Comparison of ENCODE assay signal across 8 cellular contexts in the genomic region with DNA sequence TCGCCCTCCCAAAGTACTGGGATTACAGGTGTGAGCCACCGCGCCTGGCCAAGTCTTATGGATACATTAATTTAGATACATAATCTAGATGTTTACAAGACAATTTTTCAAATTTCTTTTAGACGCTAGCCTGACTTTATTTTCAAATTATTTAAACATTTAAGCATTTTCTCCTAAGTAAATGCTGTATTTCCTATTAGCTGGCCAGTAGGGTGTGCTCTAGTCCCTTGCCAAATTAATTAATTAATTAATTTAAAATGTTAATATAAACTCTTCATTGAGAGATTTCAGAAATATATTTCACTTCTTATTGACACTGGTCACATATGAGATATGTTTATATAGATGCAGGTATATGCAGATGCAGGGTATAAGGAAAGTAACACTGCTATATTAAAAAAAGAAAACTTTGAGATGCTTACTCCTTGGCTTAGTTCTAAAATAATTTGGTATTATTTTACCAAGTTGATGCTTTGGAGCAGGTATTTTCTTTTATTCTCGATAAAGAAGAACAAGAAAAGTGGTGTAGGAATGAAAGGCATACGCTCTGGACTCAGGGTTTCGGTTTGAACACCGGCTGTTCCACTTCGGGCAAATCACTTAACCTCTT. TPM values are rescaled to one million over a fixed set of nuclear protein-coding genes. Genes with fewer than 3 reads are reported as not detected.
A peak's percentile ranks its signal among the peaks of the same experiment; 100 is the strongest.
DNase-seq lines count a peak whose midpoint lies in the region; TF ChIP-seq lines count a peak whose summit lies in the region.

No MANE protein-coding gene starts in this region.

- DNase-seq in DMS 273 (lab: John Stamatoyannopoulos, UW; ENCODE audit: unreplicated experiment) (peak; percentile 59), DMS 273 treated with DMSO at 0.1 percent for 48 hours (lab: John Stamatoyannopoulos, UW) (no peak), MM.1S (peak; percentile 23), kidney glomerular epithelial cell (lab: John Stamatoyannopoulos, UW) (peak; percentile 51), SK-N-DZ (ENCODE audit: low spot score) (no peak), islet precursor cell (no peak), Ammon's horn (ENCODE audit: low spot score) (no peak)
- DNase-seq in activated CD4-positive, alpha-beta T cell treated with anti-CD3 and anti-CD28 coated beads, Interleukin-2, amount 50 U/mL, for 1 hour = peak; percentile 24

- H3K4me2 ChIP-seq in MM.1S (ENCODE audit: low read depth, low read length) = no peak overlapping the region

- no peaks in the 10 kb centered on the region for H4K20me1 ChIP-seq in MM.1S (ENCODE audit: insufficient read depth, low read length)

- H2AFZ ChIP-seq in MM.1S (ENCODE audit: low read length) = no peak overlapping the region

- H3K36me3 ChIP-seq in MM.1S (replicated peaks; ENCODE audit: insufficient read depth, low read length) = no peaks in the 10 kb centered on the region

- no peak overlapping the region for H3K27ac ChIP-seq in MM.1S (ENCODE audit: low read length)

- no peaks in the 10 kb centered on the region for H3K79me2 ChIP-seq in MM.1S (ENCODE audit: low read length)

- H3K9ac ChIP-seq in MM.1S (ENCODE audit: low read length) = no peak overlapping the region

- TF ChIP-seq CTCF in MM.1S (IDR thresholded peaks at IDR 0.05; ENCODE audit: low read length) = peak; percentile 26; the same call in 1 of the 2 replicates

- peaks cover 20% of the 10 kb centered on the region for H3K27me3 ChIP-seq in MM.1S (replicated peaks; ENCODE audit: insufficient read depth, low read length)

- no peaks in the 10 kb centered on the region for H3K9me2 ChIP-seq in MM.1S (replicated peaks; ENCODE audit: insufficient read depth, low read length)

- H3K4me1 ChIP-seq in MM.1S (ENCODE audit: low read length) = no peaks in the 10 kb centered on the region

- no peaks in the 10 kb centered on the region for H3K9me3 ChIP-seq in MM.1S (replicated peaks; ENCODE audit: insufficient read depth, low read length)

- H3F3A ChIP-seq in MM.1S (ENCODE audit: insufficient read depth, low read length) = no peaks in the 10 kb centered on the region

- H3K4me3 ChIP-seq in MM.1S (ENCODE audit: low read length) = no peak overlapping the region

RNA-seq across cellular contexts. Expression of gene ERRFI1, which starts 5.2 kb away (rescaled TPM):
- 6.2 and 6.5 TPM in 2 replicates for polyA plus RNA-seq in SK-N-DZ (2014; cell fraction: cytosol; rRNA removed)
- 4.8 and 7.1 TPM in 2 replicates for polyA plus RNA-seq in SK-N-DZ (2014; cell fraction: nucleus; rRNA removed)

Comparison
In these comparisons a context has a peak if more than half of its experiments do, and no peak if none do; other contexts are left out.
1. DNase-seq: peak in DMS 273 (single experiment), MM.1S (single experiment), activated CD4-positive, alpha-beta T cell treated with anti-CD3 and anti-CD28 coated beads, Interleukin-2, amount 50 U/mL, for 1 hour (single experiment) and kidney glomerular epithelial cell (single experiment); none in DMS 273 treated with DMSO at 0.1 percent for 48 hours (single experiment), SK-N-DZ (single experiment), islet precursor cell (single experiment) and Ammon's horn (single experiment).